8 cellular contexts compared by ENCODE assay signal in the genomic region with DNA sequence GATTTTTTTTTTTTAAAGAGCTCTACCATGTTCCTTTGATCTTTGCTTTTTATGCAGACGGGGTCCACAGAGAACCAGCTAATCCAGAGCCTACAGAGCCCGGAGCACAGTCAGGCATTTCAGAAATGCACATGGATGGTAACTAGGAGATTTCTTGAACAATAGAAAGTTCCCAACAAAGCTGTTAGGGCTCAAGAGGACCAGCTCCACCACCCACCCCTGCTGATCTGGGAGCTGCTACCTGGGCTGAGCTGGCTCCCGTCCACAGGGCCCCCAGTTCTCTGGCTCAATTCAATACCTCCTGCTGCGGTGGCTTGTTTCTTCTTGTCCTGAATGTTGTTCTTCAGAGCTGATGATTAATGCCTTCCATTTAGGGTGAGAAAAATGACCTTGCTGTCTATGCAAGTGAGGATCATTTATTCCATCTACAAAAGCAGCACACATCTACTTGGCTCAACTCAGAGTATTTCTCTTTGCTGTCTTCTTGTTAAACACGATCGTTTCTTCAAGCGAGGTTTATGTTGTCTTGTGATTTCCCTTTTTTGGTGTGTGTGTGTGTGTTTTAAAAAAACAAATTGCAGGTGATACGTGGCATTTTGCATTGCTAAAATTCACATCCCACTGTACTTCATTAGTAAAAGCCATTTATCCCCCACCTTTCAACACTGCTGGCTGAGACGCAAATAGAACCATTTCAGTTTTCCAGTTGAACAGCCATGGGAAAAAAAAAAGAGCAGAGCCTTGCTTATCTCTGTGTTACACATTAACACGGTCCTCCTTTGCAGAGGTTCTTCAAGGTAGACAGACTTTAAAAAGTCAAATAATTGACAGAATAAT. TPM values are rescaled to one million over a fixed set of nuclear protein-coding genes. Genes with fewer than 3 reads are reported as not detected.
DNase-seq lines count a peak whose midpoint lies in the region; ATAC-seq, FAIRE-seq and TF ChIP-seq lines count a peak whose summit lies in the region.

No MANE protein-coding gene starts in this region.

- H2AFZ ChIP-seq in trophoblast cell (ENCODE audit: insufficient read depth, low read length, poor library complexity) = no peak overlapping the region

- no peak for TF ChIP-seq POLR2A in gastroesophageal sphincter (IDR thresholded peaks at IDR 0.05)

- CTCF ChIA-PET in GM10248 (lab: Yijun Ruan, JAX) = interaction anchor here (1.3 kb wide), 1 partner anchor 14 kb away, joined by 5 read pairs; no protein-coding TSS in a partner anchor

- no peak overlapping the region for H2BK12ac ChIP-seq in trophoblast cell (ENCODE audit: low read length)

- H3K18ac ChIP-seq in trophoblast cell (ENCODE audit: low read length) = no peak overlapping the region

- no peaks in the 10 kb centered on the region for H3K27me3 ChIP-seq in gastroesophageal sphincter
- no peaks in the 10 kb centered on the region for H3K27me3 ChIP-seq in trophoblast cell (ENCODE audit: insufficient read depth, low read length)

- H3K4ac ChIP-seq in trophoblast cell (ENCODE audit: low read depth, low read length) = no peak overlapping the region

- DNase-seq in NCI-H69 (lab: John Stamatoyannopoulos, UW) (peak; percentile 87), trophoblast cell (peak; percentile 28 to 58), GM10248 (ENCODE audit: extremely low spot score) (no peak)
- DNase-seq in activated T-cell treated with anti-CD3 and anti-CD28 coated beads, Interleukin-2, amount 50 U/mL, for 1 hour = no peak

- no peak overlapping the region for H2AK5ac ChIP-seq in trophoblast cell (ENCODE audit: low read length)

- H3K9me3 ChIP-seq in gastroesophageal sphincter = no peaks in the 10 kb centered on the region
- H3K9me3 ChIP-seq in trophoblast cell (ENCODE audit: insufficient read depth, low read depth, low read length) = no peaks in the 10 kb centered on the region

- TF ChIP-seq CTCF in gastroesophageal sphincter (IDR thresholded peaks at IDR 0.05) (no peak), GM10248 (IDR thresholded peaks at IDR 0.05; ENCODE audit: control extremely low read depth, extremely low read depth, low read depth, missing control alignments) (no peak)

- no peak overlapping the region for H4K12ac ChIP-seq in trophoblast cell (ENCODE audit: low read depth, low read length)

- H3K4me1 ChIP-seq in gastroesophageal sphincter (peaks cover 19 to 87% (median 35%) of the 10 kb centered on the region in 3 donors), trophoblast cell (ENCODE audit: control insufficient read depth in 1 of 2, insufficient read depth in 2 of 2, low read length in 2 of 2) (peaks cover 17 to 22% of the 10 kb centered on the region in 2 experiments)

- H3K36me3 ChIP-seq in gastroesophageal sphincter (no peaks in the 10 kb centered on the region), trophoblast cell (ENCODE audit: control insufficient read depth in 1 of 2, insufficient read depth in 2 of 2, low read length in 2 of 2) (peaks cover 2 to 10% of the 10 kb centered on the region in 2 experiments)

- no peak overlapping the region for H3K9ac ChIP-seq in trophoblast cell (ENCODE audit: low read length)

- H2BK120ac ChIP-seq in trophoblast cell (ENCODE audit: insufficient read depth, low read length, poor library complexity) = peak overlapping the region; percentile 40

- POLR2A ChIA-PET in GM10248 (lab: Yijun Ruan, JAX) = no interaction called here

- no peak for TF ChIP-seq EP300 in gastroesophageal sphincter (IDR thresholded peaks at IDR 0.05)

- H3K4me3 ChIP-seq in gastroesophageal sphincter = peak overlapping the region in 1 of 2 donors; percentile 6
- H3K4me3 ChIP-seq in trophoblast cell (ENCODE audit: low read depth, low read length) = no peak overlapping the region

- H3K14ac ChIP-seq in trophoblast cell (ENCODE audit: low read length) = peak overlapping the region; percentile 64

- H3K4me2 ChIP-seq in trophoblast cell (ENCODE audit: low read length) = peak overlapping the region; percentile 8

- peak; percentile 95 for FAIRE-seq in G401.6 (lab: Jason Lieb, UNC)

- H3K23ac ChIP-seq in trophoblast cell (ENCODE audit: low read length) = no peak overlapping the region

- H3K79me2 ChIP-seq in trophoblast cell (ENCODE audit: control insufficient read depth, insufficient read depth, low read length, poor library complexity) = peaks cover 6% of the 10 kb centered on the region

- 15 to 24% methylated on average over 6 to 8 of the region's 10 CpGs for WGBS in gastroesophageal sphincter (ENCODE audit: low coverage in 1 of 2), 2 donors
- WGBS in trophoblast cell (ENCODE audit: extremely low coverage, insufficient coverage, insufficient read length) = no CpG with 5 or more reads among the region's 10 CpGs

- H3K27ac ChIP-seq in gastroesophageal sphincter = peak overlapping the region; percentile 56 to 79 (median 78)
- H3K27ac ChIP-seq in trophoblast cell (ENCODE audit: low read depth, low read length) = peak overlapping the region; percentile 91

- ATAC-seq in gastroesophageal sphincter = no peak
- ATAC-seq in GM19452 (IDR thresholded peaks at IDR 0.05; ENCODE audit: unreplicated experiment) = no peak
- no peak for ATAC-seq in HG03196 (IDR thresholded peaks at IDR 0.05; ENCODE audit: unreplicated experiment)

- H4K91ac ChIP-seq in trophoblast cell (ENCODE audit: low read depth, low read length) = peak overlapping the region; percentile 55

- peak overlapping the region; percentile 79 for H2BK5ac ChIP-seq in trophoblast cell (ENCODE audit: low read depth, low read length, poor library complexity)

- H3K79me1 ChIP-seq in trophoblast cell (ENCODE audit: low read length) = peaks cover 36% of the 10 kb centered on the region

- peak overlapping the region; percentile 33 for H4K8ac ChIP-seq in trophoblast cell (ENCODE audit: low read depth, low read length)

RNA-seq across cellular contexts. Expression of gene IGFBP7, which starts 31.3 kb away (rescaled TPM):
- 100 to 1,000 TPM; 478 to 876 (median 798) TPM for total RNA-seq in gastroesophageal sphincter
- 821 and 869 TPM in 2 replicates for polyA plus RNA-seq in trophoblast cell (2013)

Comparison
In these comparisons a context has a peak if more than half of its experiments do, and no peak if none do; other contexts are left out.
1. DNase-seq: peak in NCI-H69 (single experiment) and trophoblast cell (2 of 2); none in GM10248 (single experiment) and activated T-cell treated with anti-CD3 and anti-CD28 coated beads, Interleukin-2, amount 50 U/mL, for 1 hour (single experiment).